In the genomic region with DNA sequence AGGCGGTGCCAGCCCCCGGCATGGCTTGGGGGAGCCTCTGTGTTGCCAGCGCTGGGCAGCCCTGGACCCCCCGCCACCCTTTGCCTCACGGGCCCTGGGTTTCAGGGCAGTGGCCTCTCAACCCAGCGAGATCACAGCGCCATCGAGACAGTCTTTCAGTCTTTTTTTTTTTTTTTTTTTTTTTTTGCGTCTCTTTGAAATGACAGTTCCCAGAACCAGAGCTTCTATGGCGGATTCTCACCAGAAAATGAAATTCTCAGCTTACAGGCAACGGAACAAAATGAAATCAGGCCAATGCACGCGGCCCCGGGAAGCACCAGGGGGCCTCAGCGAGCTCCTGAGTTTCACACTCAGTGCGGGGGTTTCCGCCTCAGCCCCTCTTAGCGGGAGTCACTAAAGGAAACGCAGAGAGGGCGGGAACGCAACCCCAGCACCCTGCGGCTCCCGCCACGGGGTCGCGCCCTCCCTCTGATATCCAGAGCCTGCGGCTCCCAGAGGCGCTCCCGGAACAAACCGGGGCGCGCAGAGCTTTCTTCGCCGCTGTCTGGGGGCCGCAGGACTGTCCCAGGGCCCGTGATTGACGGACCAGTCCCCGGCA, we compare ENCODE assay signal across 8 cellular contexts. TPM values are rescaled to one million over a fixed set of nuclear protein-coding genes. Genes with fewer than 3 reads are reported as not detected.
A peak's percentile ranks its signal among the peaks of the same experiment; 100 is the strongest.
DNase-seq lines count a peak whose midpoint lies in the region; ATAC-seq and TF ChIP-seq lines count a peak whose summit lies in the region.

No MANE protein-coding gene starts in this region.

- H3K4me3 ChIP-seq in psoas muscle (peak overlapping the region; percentile 68), upper lobe of right lung (peak overlapping the region; percentile 58)

- H3K4me3 Mint-ChIP-seq in T-cell: peak overlapping the region; percentile 80 to 91 (median 84)

- intact Hi-C loops in left cardiac atrium (cut with DNase I): loop anchor here (5.0 to 10.0 kb wide), 3 partner anchors 124 to 251 kb away; a partner anchor contains a TSS
- intact Hi-C loops in psoas muscle (cut with DNase I): loop anchor here in 1 of 2 donors (5.0 kb wide), 2 partner anchors 129 to 254 kb away; a partner anchor contains a TSS
- intact Hi-C loops in upper lobe of right lung (cut with DNase I): loop anchor here (10.0 kb wide), 1 partner anchor 121 kb away; a partner anchor contains a TSS

- peaks cover 17% of the 10 kb centered on the region for H3K4me1 ChIP-seq in psoas muscle
- H3K4me1 ChIP-seq in upper lobe of right lung: peaks cover 28% of the 10 kb centered on the region

- no peaks in the 10 kb centered on the region for H3K36me3 Mint-ChIP-seq in T-cell

- H3K27ac ChIP-seq in adipose tissue (ENCODE audit: low read depth, low read length) (peak overlapping the region; percentile 82), psoas muscle (peak overlapping the region; percentile 72), upper lobe of right lung (peak overlapping the region; percentile 87)

- H3K36me3 ChIP-seq in psoas muscle (ENCODE audit: insufficient read depth in 1 of 2, low read depth in 1 of 2) (no peaks in the 10 kb centered on the region), upper lobe of right lung (no peaks in the 10 kb centered on the region)

- H3K27ac Mint-ChIP-seq in T-cell: peak overlapping the region; percentile 28 to 55

- POLR2A ChIA-PET in T-cell (lab: Charles Lee): no interaction called here

- no peaks in the 10 kb centered on the region for H3K9me3 Mint-ChIP-seq in T-cell

- peaks cover 10 to 19% (median 16%) of the 10 kb centered on the region in 3 donors for H3K4me1 Mint-ChIP-seq in T-cell

- TF ChIP-seq CTCF in psoas muscle (IDR thresholded peaks at IDR 0.05): peak; percentile 60
- peak; percentile 68 for TF ChIP-seq CTCF in upper lobe of right lung (IDR thresholded peaks at IDR 0.05)

- ATAC-seq in T-cell (replicated peaks in 1 of 4): peak; percentile 85 to 94 (median 88)
- ATAC-seq in left cardiac atrium: peak; percentile 56 to 60
- ATAC-seq in psoas muscle: peak; percentile 34 to 61 (median 52)
- peak; percentile 55 for ATAC-seq in upper lobe of right lung
- ATAC-seq in HG02571 (IDR thresholded peaks at IDR 0.05; ENCODE audit: unreplicated experiment): no peak

- CTCF ChIA-PET in T-cell (lab: Charles Lee): interaction anchor here (0.6 to 1.0 kb wide), 5 partner anchors 126 to 586 kb away, joined by 3 to 10 read pairs (median 3); no protein-coding TSS in a partner anchor

- H3K27me3 ChIP-seq in psoas muscle (ENCODE audit: insufficient read depth in 3 of 3, low read length in 2 of 3): peaks cover 0 to 40% (median 12%) of the 10 kb centered on the region in 3 donors
- peaks cover 23% of the 10 kb centered on the region for H3K27me3 ChIP-seq in upper lobe of right lung

- WGBS in adipose tissue, 3 donors: 1% methylated on average over 37 to 38 of the region's 38 CpGs
- 1 to 2% (median 2%) methylated on average over 36 to 38 of the region's 38 CpGs for WGBS in psoas muscle, 3 donors

- DNase-seq in GF-D8 (lab: John Stamatoyannopoulos, UW) (peak; percentile 22), KG1 (lab: John Stamatoyannopoulos, UW) (peak; percentile 35), T-cell (peak; percentile 53 to 85 (median 77)), left cardiac atrium (peak; percentile 90), psoas muscle (peak; percentile 84 to 88), upper lobe of right lung (peak; percentile 78)

- H3K9me3 ChIP-seq in psoas muscle: no peaks in the 10 kb centered on the region
- H3K9me3 ChIP-seq in upper lobe of right lung: no peaks in the 10 kb centered on the region

- H3K27me3 Mint-ChIP-seq in T-cell: peaks cover 12 to 16% of the 10 kb centered on the region in 2 donors

RNA-seq across cellular contexts. Expression of a gene that starts 8.0 kb away (rescaled TPM):
- total RNA-seq in T-cell (10 to 100 TPM in 3 of 5 donors, 1 to 10 TPM in 2; 4.2 to 25.3 (median 14.6) TPM), left cardiac atrium (100 to 1,000 TPM; 244 to 247 TPM), psoas muscle (10 to 100 TPM; 36.1 to 83.0 (median 61.9) TPM), upper lobe of right lung (175 TPM)
- polyA plus RNA-seq in adipose tissue (100 to 1,000 TPM in 2 of 3 donors, 10 to 100 TPM in 1; 74.2 to 471 (median 345) TPM), psoas muscle (10 to 100 TPM; 29.4 to 32.1 (median 30.4) TPM)

Comparison
In these comparisons a context has a peak if more than half of its experiments do, and no peak if none do; other contexts are left out.
1. DNase-seq: peak in every context shown above with its lines; median percentile 90 in left cardiac atrium; 86 in psoas muscle; 78 in upper lobe of right lung; 77 in T-cell; 35 in KG1; 22 in GF-D8.